19 cellular contexts compared by ENCODE assay signal in genomic region chr20:474581-474980, GRCh38. TPM values are rescaled to one million over a fixed set of nuclear protein-coding genes. Genes with fewer than 3 reads are reported as not detected.
DNase-seq lines count a peak whose midpoint lies in the region; ATAC-seq and TF ChIP-seq lines count a peak whose summit lies in the region.
"Had no signal": no experiment of that assay in that cellular context is flagged by ENCODE, and none has a peak within 500 bp of the region (broad histone marks: within the 10 kb centered on the region; RNA-seq: fewer than 3 reads in every experiment).

No MANE protein-coding gene starts in this region.

- H3K36me3 ChIP-seq in IMR-90 (ENCODE audit: control insufficient read depth, insufficient read depth, low read length) (peaks cover 11% of the 10 kb centered on the region), heart left ventricle (peaks cover 0 to 23% (median 9%) of the 10 kb centered on the region in 9 donors)

- no peak overlapping the region for H3K4me3 Mint-ChIP-seq in activated T-cell treated with anti-CD3 and anti-CD28 coated beads, Interleukin-2, amount 50 U/mL, for 24 hours
- H3K4me3 Mint-ChIP-seq in activated T-cell treated with anti-CD3 and anti-CD28 coated beads, Interleukin-2, amount 50 U/mL, for 72 hours: no peak overlapping the region
- no peak overlapping the region for H3K4me3 Mint-ChIP-seq in stimulated activated effector memory CD8-positive, alpha-beta T cell treated with anti-CD3 and anti-CD28 coated beads, Interleukin-12 subunit alpha, Interleukin-12 subunit beta, amount 100 ng/mL, for 72 hours
- H3K4me3 Mint-ChIP-seq: CD14-positive monocyte; CD4-positive, alpha-beta memory T cell had no signal

- H3K18ac ChIP-seq in IMR-90 (ENCODE audit: low read depth, low read length): no peak overlapping the region

- no peak overlapping the region for H2BK20ac ChIP-seq in IMR-90 (ENCODE audit: low read depth, low read length)

- peak overlapping the region; percentile 49 for H3K27ac Mint-ChIP-seq in activated T-cell treated with anti-CD3 and anti-CD28 coated beads, Interleukin-2, amount 50 U/mL, for 24 hours
- H3K27ac Mint-ChIP-seq in activated T-cell treated with anti-CD3 and anti-CD28 coated beads, Interleukin-2, amount 50 U/mL, for 72 hours: no peak overlapping the region
- H3K27ac Mint-ChIP-seq in stimulated activated effector memory CD8-positive, alpha-beta T cell treated with anti-CD3 and anti-CD28 coated beads, Interleukin-12 subunit alpha, Interleukin-12 subunit beta, amount 100 ng/mL, for 72 hours: peak overlapping the region; percentile 64
- H3K27ac Mint-ChIP-seq: CD14-positive monocyte; CD4-positive, alpha-beta memory T cell had no signal

- peaks cover 52% of the 10 kb centered on the region for H3K36me3 Mint-ChIP-seq in activated T-cell treated with anti-CD3 and anti-CD28 coated beads, Interleukin-2, amount 50 U/mL, for 24 hours (ENCODE audit: low read depth)
- peaks cover 3 to 17% of the 10 kb centered on the region in 2 donors for H3K36me3 Mint-ChIP-seq in activated T-cell treated with anti-CD3 and anti-CD28 coated beads, Interleukin-2, amount 50 U/mL, for 72 hours (ENCODE audit: insufficient read depth in 2 of 2)
- H3K36me3 Mint-ChIP-seq in stimulated activated effector memory CD8-positive, alpha-beta T cell treated with anti-CD3 and anti-CD28 coated beads, Interleukin-12 subunit alpha, Interleukin-12 subunit beta, amount 100 ng/mL, for 72 hours: peaks cover 54% of the 10 kb centered on the region

- H2BK5ac ChIP-seq in IMR-90 (ENCODE audit: low read depth, low read length, poor library complexity, severe bottlenecking): no peak overlapping the region

- CTCF ChIA-PET in IMR-90 (lab: Yijun Ruan, JAX): no interaction called here

- POLR2A ChIA-PET in IMR-90 (lab: Charles Lee; ENCODE audit: unreplicated experiment): no interaction called here

- no peak overlapping the region for H2AFZ ChIP-seq in IMR-90 (replicated peaks; ENCODE audit: low read length, poor library complexity)
- H2AFZ ChIP-seq: GM23248 had no signal

- H3K9me3 Mint-ChIP-seq in activated T-cell treated with anti-CD3 and anti-CD28 coated beads, Interleukin-2, amount 50 U/mL, for 24 hours: no peaks in the 10 kb centered on the region
- peaks cover 0 to 1% of the 10 kb centered on the region in 2 donors for H3K9me3 Mint-ChIP-seq in activated T-cell treated with anti-CD3 and anti-CD28 coated beads, Interleukin-2, amount 50 U/mL, for 72 hours
- no peaks in the 10 kb centered on the region for H3K9me3 Mint-ChIP-seq in stimulated activated effector memory CD8-positive, alpha-beta T cell treated with anti-CD3 and anti-CD28 coated beads, Interleukin-12 subunit alpha, Interleukin-12 subunit beta, amount 100 ng/mL, for 72 hours

- no peaks in the 10 kb centered on the region for H3K27me3 ChIP-seq in IMR-90 (ENCODE audit: control insufficient read depth, insufficient read depth, low read length)
- H3K27me3 ChIP-seq in heart left ventricle: no peaks in the 10 kb centered on the region
- H3K27me3 ChIP-seq: BLaER1 had no signal

- H3K23ac ChIP-seq in IMR-90 (ENCODE audit: low read depth, low read length): no peak overlapping the region

- H3K27me3 Mint-ChIP-seq in activated T-cell treated with anti-CD3 and anti-CD28 coated beads, Interleukin-2, amount 50 U/mL, for 24 hours: no peaks in the 10 kb centered on the region
- H3K27me3 Mint-ChIP-seq in activated T-cell treated with anti-CD3 and anti-CD28 coated beads, Interleukin-2, amount 50 U/mL, for 72 hours (ENCODE audit: low read depth): no peaks in the 10 kb centered on the region

- H3K4me1 Mint-ChIP-seq in activated T-cell treated with anti-CD3 and anti-CD28 coated beads, Interleukin-2, amount 50 U/mL, for 24 hours (ENCODE audit: low read depth): peaks cover 20% of the 10 kb centered on the region
- H3K4me1 Mint-ChIP-seq in activated T-cell treated with anti-CD3 and anti-CD28 coated beads, Interleukin-2, amount 50 U/mL, for 72 hours (ENCODE audit: low read depth): peaks cover 10% of the 10 kb centered on the region
- peaks cover 17% of the 10 kb centered on the region for H3K4me1 Mint-ChIP-seq in stimulated activated effector memory CD8-positive, alpha-beta T cell treated with anti-CD3 and anti-CD28 coated beads, Interleukin-12 subunit alpha, Interleukin-12 subunit beta, amount 100 ng/mL, for 72 hours
- H3K4me1 Mint-ChIP-seq: CD14-positive monocyte had no signal

- no TSS peak for BruUV-seq in IMR-90 (replicated peaks; lab: Mats Ljungman, UMichigan)

- no peak overlapping the region for H3K4ac ChIP-seq in IMR-90 (ENCODE audit: low read depth, low read length)

- no peak overlapping the region for H2AK5ac ChIP-seq in IMR-90 (ENCODE audit: low read depth, low read length)

- no peak overlapping the region for H3K9ac ChIP-seq in IMR-90 (ENCODE audit: low read depth, low read length)
- H3K9ac ChIP-seq: BLaER1, GM23248 had no signal

- H4K20me1 ChIP-seq in IMR-90 (ENCODE audit: insufficient read depth, low read length): peaks cover 9% of the 10 kb centered on the region

- H3K27ac ChIP-seq in IMR-90 (ENCODE audit: insufficient read depth, low read length): no peak overlapping the region
- no peak overlapping the region for H3K27ac ChIP-seq in heart left ventricle
- H3K27ac ChIP-seq: BLaER1 had no signal

- no peak overlapping the region for H2AK9ac ChIP-seq in IMR-90 (replicated peaks; ENCODE audit: low read depth, low read length, poor library complexity)

- peaks cover 18% of the 10 kb centered on the region for H3K9me1 ChIP-seq in IMR-90 (ENCODE audit: insufficient read depth, low read length)

- no peak overlapping the region for H3K14ac ChIP-seq in IMR-90 (replicated peaks; ENCODE audit: low read depth, low read length)

- peaks cover 0 to 22% of the 10 kb centered on the region in 2 experiments; a peak in 2 of 4 replicates for H3K79me1 ChIP-seq in IMR-90 (ENCODE audit: low read depth in 1 of 2, low read length in 2 of 2)

- in situ Hi-C loops in IMR-90 (cut with MboI; ENCODE audit: low sequenced_read_pairs): no loop called here

- TF ChIP-seq CTCF in IMR-90 (conservative IDR thresholded peaks at IDR 0.05; ENCODE audit: low read depth, low read length) (no peak), heart left ventricle (IDR thresholded peaks at IDR 0.05) (no peak)

- ATAC-seq in activated T-cell treated with anti-CD3 and anti-CD28 coated beads, Interleukin-2, amount 50 U/mL, for 72 hours (replicated peaks in 1 of 2): no peak
- ATAC-seq in IMR-90 (ENCODE audit: low read depth) (peak; percentile 18; the same call in 1 of the 2 replicates), heart left ventricle (no peak), GM21367 (IDR thresholded peaks at IDR 0.05; ENCODE audit: unreplicated experiment) (no peak)
- ATAC-seq in stimulated activated effector memory CD8-positive, alpha-beta T cell treated with anti-CD3 and anti-CD28 coated beads, Interleukin-12 subunit alpha, Interleukin-12 subunit beta, amount 100 ng/mL, for 72 hours: no peak
- ATAC-seq: GM12878 had no signal

- no peak overlapping the region for H3K4me2 ChIP-seq in IMR-90 (ENCODE audit: low read depth, low read length)
- H3K4me2 ChIP-seq: BLaER1 had no signal

- no peak for DNase-seq in activated T-cell treated with anti-CD3 and anti-CD28 coated beads, Interleukin-2, amount 50 U/mL, for 24 hours
- DNase-seq in activated T-cell treated with anti-CD3 and anti-CD28 coated beads, Interleukin-2, amount 50 U/mL, for 72 hours: no peak
- DNase-seq in IMR-90 (peak; percentile 29), fibroblast of gingiva (ENCODE audit: low read depth) (peak; percentile 53), heart left ventricle (no peak), cerebellar nuclear complex (lab: John Stamatoyannopoulos, UW) (no peak)
- DNase-seq in stimulated activated effector memory CD8-positive, alpha-beta T cell treated with anti-CD3 and anti-CD28 coated beads, Interleukin-12 subunit alpha, Interleukin-12 subunit beta, amount 100 ng/mL, for 72 hours (ENCODE audit: low spot score in 2 of 2): no peak
- DNase-seq: 8988T; CD4-positive, alpha-beta memory T cell; DMS 273 treated with DMSO at 0.1 percent for 48 hours; DMS53; DND-41; EL; GM23248 had no signal

- H4K5ac ChIP-seq in IMR-90 (ENCODE audit: low read depth, low read length): no peak overlapping the region

- no CpG with 5 or more reads among the region's 2 CpGs for WGBS in IMR-90 (ENCODE audit: extremely low coverage in 2 of 2, insufficient read length in 1 of 2), 2 experiments
- 84 to 95% (median 91%) methylated on average over 2 of the region's 2 CpGs for WGBS in heart left ventricle, 4 donors

- no peak for TF ChIP-seq POLR2A in IMR-90 (IDR thresholded peaks at IDR 0.05; ENCODE audit: low read depth, low read length)
- no peak for TF ChIP-seq POLR2A in heart left ventricle (IDR thresholded peaks at IDR 0.05)

- peaks cover 10% of the 10 kb centered on the region for H3K4me1 ChIP-seq in IMR-90 (ENCODE audit: control insufficient read depth, insufficient read depth, low read length)
- H3K4me1 ChIP-seq in heart left ventricle: peaks cover 0 to 11% (median 0%) of the 10 kb centered on the region in 12 donors
- H3K4me1 ChIP-seq: BLaER1, HAP-1 had no signal

- H3K9me3 ChIP-seq in IMR-90 (ENCODE audit: control insufficient read depth, insufficient read depth, low read length) (no peaks in the 10 kb centered on the region), heart left ventricle (peaks cover 0 to 9% (median 0%) of the 10 kb centered on the region in 12 donors)
- H3K9me3 ChIP-seq: HAP-1 had no signal

- H2BK15ac ChIP-seq in IMR-90 (ENCODE audit: low read depth, low read length): no peak overlapping the region

- no peak overlapping the region for H4K8ac ChIP-seq in IMR-90 (ENCODE audit: low read depth in 2 of 2, low read length in 2 of 2)

- intact Hi-C loops in IMR-90 (cut with micrococcal nuclease): no loop called here
- intact Hi-C loops in heart left ventricle (cut with DNase I): loop anchor here in 1 of 10 donors (10.0 kb wide), 1 partner anchor 70 kb away; the partner anchor contains the start of gene RBCK1

- dilution Hi-C loops in IMR-90 (cut with HindIII; ENCODE audit: low sequenced_read_pairs, unreplicated experiment): no loop called here

- H2BK120ac ChIP-seq in IMR-90 (ENCODE audit: low read depth, low read length): no peak overlapping the region

- no peak overlapping the region for H4K91ac ChIP-seq in IMR-90 (ENCODE audit: insufficient read depth, low read depth, low read length)

- H3K56ac ChIP-seq in IMR-90 (ENCODE audit: extremely low read depth, insufficient read depth, low read length): no peak overlapping the region

- no peak overlapping the region for H3K4me3 ChIP-seq in IMR-90 (ENCODE audit: insufficient read depth, low read depth, low read length)
- H3K4me3 ChIP-seq in heart left ventricle: no peak overlapping the region
- H3K4me3 ChIP-seq: BLaER1, GM12878, GM23248, HAP-1 had no signal

- TF ChIP-seq RAD21 in IMR-90 (IDR thresholded peaks at IDR 0.05; ENCODE audit: low read length): no peak

TF ChIP-seq in IMR-90, 13 proteins besides CTCF, POLR2A, EP300 and RAD21 (continues in another document):
- TF ChIP-seq RFX5 (IDR thresholded peaks at IDR 0.05; ENCODE audit: low read depth, low read length): no peak

RNA-seq across cellular contexts. Expression of gene TBC1D20, which starts 12.2 kb away (rescaled TPM):
- total RNA-seq in activated T-cell treated with anti-CD3 and anti-CD28 coated beads, Interleukin-2, amount 50 U/mL, for 72 hours: 10 to 100 TPM; 26.7 to 28.2 TPM
- 36.7 and 42.8 TPM in 2 replicates for total RNA-seq in IMR-90 (2012; rRNA removed)
- 38.2 and 39.1 TPM in 2 replicates for polyA plus RNA-seq in IMR-90 (2012; rRNA removed)
- 30.1 and 37.7 TPM in 2 replicates for polyA plus RNA-seq in IMR-90 (2012; cell fraction: cytosol; rRNA removed)
- 39.4 and 49.4 TPM in 2 replicates for polyA plus RNA-seq in IMR-90 (2012; cell fraction: nucleus; rRNA removed; ENCODE audit: low replicate concordance)
- total RNA-seq in heart left ventricle: 10 to 100 TPM; 19.0 to 38.9 (median 26.3) TPM
- polyA plus RNA-seq in heart left ventricle: 10 to 100 TPM in 1 of 2 donors, 1 to 10 TPM in 1; 9.3 to 25.5 TPM

Comparison
In these comparisons a context has a peak if more than half of its experiments do, and no peak if none do; other contexts are left out.
1. DNase-seq: peak in IMR-90 (single experiment) and fibroblast of gingiva (single experiment); none in activated T-cell treated with anti-CD3 and anti-CD28 coated beads, Interleukin-2, amount 50 U/mL, for 24 hours (single experiment), activated T-cell treated with anti-CD3 and anti-CD28 coated beads, Interleukin-2, amount 50 U/mL, for 72 hours (0 of 2), stimulated activated effector memory CD8-positive, alpha-beta T cell treated with anti-CD3 and anti-CD28 coated beads, Interleukin-12 subunit alpha, Interleukin-12 subunit beta, amount 100 ng/mL, for 72 hours (0 of 2), heart left ventricle (0 of 5) and cerebellar nuclear complex (0 of 2).